Comparison of ENCODE assay signal across 8 cellular contexts in the genomic region with DNA sequence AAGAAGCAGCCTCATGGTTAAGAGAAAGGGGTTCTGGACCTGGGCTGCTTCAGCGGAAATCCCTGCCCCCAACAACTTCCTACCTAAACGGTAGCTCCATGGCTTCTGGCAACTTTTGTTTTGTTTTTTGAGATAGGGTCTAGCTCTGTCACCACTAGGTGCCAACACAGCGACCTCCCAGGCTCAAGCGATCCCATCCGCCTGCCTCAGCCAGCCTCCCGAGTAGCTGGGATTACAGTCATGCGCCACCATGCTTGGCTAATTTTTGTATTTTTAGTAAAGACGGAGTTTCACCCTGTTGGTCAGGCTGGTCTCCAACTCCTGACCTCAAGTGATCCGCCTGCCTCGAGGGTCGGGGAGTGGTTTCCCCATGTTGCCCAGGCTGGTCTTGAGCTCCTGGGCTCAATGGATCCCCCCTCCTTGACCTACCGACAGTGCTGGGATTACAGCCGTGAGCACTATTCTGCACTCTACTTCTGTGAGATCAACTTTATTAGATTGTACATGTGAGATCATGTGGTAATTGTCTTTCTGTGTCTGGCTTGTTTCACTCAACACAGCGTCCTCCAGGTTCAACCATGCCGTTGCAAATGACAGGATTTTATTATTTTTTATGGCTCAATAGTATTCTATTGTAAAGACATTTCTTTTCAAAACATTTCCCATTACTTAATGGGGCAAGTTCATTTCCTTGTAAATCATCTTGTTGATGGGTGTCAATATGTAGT. TPM values are rescaled to one million over a fixed set of nuclear protein-coding genes. Genes with fewer than 3 reads are reported as not detected.
DNase-seq lines count a peak whose midpoint lies in the region; ATAC-seq and TF ChIP-seq lines count a peak whose summit lies in the region.

No MANE protein-coding gene starts in this region.

- H3K4me1 ChIP-seq in OCI-LY3 (ENCODE audit: low read length): peaks cover 17% of the 10 kb centered on the region
- peaks cover 7% of the 10 kb centered on the region for H3K4me1 ChIP-seq in colonic mucosa

- DNase-seq in NCI-H748 (lab: John Stamatoyannopoulos, UW; ENCODE audit: unreplicated experiment): peak; percentile 8
- no peak for DNase-seq in NCI-H748 treated with DMSO at 0.1 percent for 48 hours (lab: John Stamatoyannopoulos, UW)
- DNase-seq in colonic mucosa: no peak
- DNase-seq in naive B cell: peak; percentile 41
- no peak for DNase-seq in occipital lobe (lab: John Stamatoyannopoulos, UW)

- peaks cover 0 to 2% (median 0%) of the 10 kb centered on the region in 7 donors for H3K9me3 Mint-ChIP-seq in naive B cell

- no peaks in the 10 kb centered on the region for H3K36me3 Mint-ChIP-seq in naive B cell

- H3K9ac ChIP-seq in OCI-LY3 (ENCODE audit: low read length): peak overlapping the region; percentile 89
- H3K9ac ChIP-seq in colonic mucosa (ENCODE audit: low read depth in 2 of 2, low read length in 2 of 2): peak overlapping the region in 1 of 2 donors; percentile 14

- no peaks in the 10 kb centered on the region for H3K9me3 ChIP-seq in OCI-LY3 (ENCODE audit: insufficient read depth, low read length)
- no peaks in the 10 kb centered on the region for H3K9me3 ChIP-seq in colonic mucosa

- peak overlapping the region; percentile 37 for H3K27ac ChIP-seq in OCI-LY3 (ENCODE audit: low read length)
- no peak overlapping the region for H3K27ac ChIP-seq in colonic mucosa

- no peaks in the 10 kb centered on the region for H3K27me3 ChIP-seq in OCI-LY3 (ENCODE audit: low read depth, low read length)
- no peaks in the 10 kb centered on the region for H3K27me3 ChIP-seq in colonic mucosa

- peaks cover 36% of the 10 kb centered on the region for H3K79me2 ChIP-seq in OCI-LY3 (ENCODE audit: low read length)

- peaks cover 0 to 6% (median 0%) of the 10 kb centered on the region in 3 donors for H3K27me3 Mint-ChIP-seq in naive B cell

- peak overlapping the region; percentile 77 for H3K4me2 ChIP-seq in OCI-LY3 (ENCODE audit: low read length)

- ATAC-seq in naive B cell (ENCODE audit: low read depth in 2 of 2) (peak in 1 of 2 donors; percentile 17), HG03097 (IDR thresholded peaks at IDR 0.05; ENCODE audit: low FRiP score, unreplicated experiment) (no peak), GM21717 (IDR thresholded peaks at IDR 0.05; ENCODE audit: unreplicated experiment) (no peak)

- H3K4me1 Mint-ChIP-seq in naive B cell: peaks cover 26 to 41% (median 33%) of the 10 kb centered on the region in 3 donors

- H3K36me3 ChIP-seq in OCI-LY3 (replicated peaks; ENCODE audit: low read depth, low read length) (peaks cover 7% of the 10 kb centered on the region), colonic mucosa (no peaks in the 10 kb centered on the region)

- H3K27ac Mint-ChIP-seq in naive B cell: peak overlapping the region; percentile 2 to 99 (median 76)

- TF ChIP-seq CTCF in OCI-LY3 (IDR thresholded peaks at IDR 0.05; ENCODE audit: low read depth, low read length) (no peak; the same call in 1 of the 2 replicates), colonic mucosa (IDR thresholded peaks at IDR 0.05) (no peak)

- peak overlapping the region; percentile 98 to 100 (median 100) for H3K4me3 Mint-ChIP-seq in naive B cell

- H3K4me3 ChIP-seq in OCI-LY3 (ENCODE audit: low read length) (peak overlapping the region; percentile 85), colonic mucosa (peak overlapping the region; percentile 94)

- intact Hi-C loops in colonic mucosa (cut with DNase I): no loop called here

- H4K20me1 ChIP-seq in OCI-LY3 (ENCODE audit: insufficient read depth, low read length): peaks cover 23% of the 10 kb centered on the region

- H2AFZ ChIP-seq in OCI-LY3 (ENCODE audit: low read depth, low read length): peak overlapping the region; percentile 82

RNA-seq across cellular contexts. Expression of a gene that starts 1.3 kb away (rescaled TPM):
- total RNA-seq in colonic mucosa: 1 to 10 TPM; 6.8 to 8.0 TPM
- 10 to 100 TPM in 5 of 6 donors, under 1 TPM in 1; 1.00 to 18.5 (median 15.3) TPM for polyA plus RNA-seq in naive B cell (ENCODE audit: low read depth in 6 of 6)
- 76.0 TPM for total RNA-seq in occipital lobe

RNA-seq across cellular contexts. Expression of a gene that starts 56.9 kb away (rescaled TPM):
- total RNA-seq in colonic mucosa: not detected
- not detected for polyA plus RNA-seq in naive B cell (ENCODE audit: low read depth in 6 of 6)
- total RNA-seq in occipital lobe: under 0.01 TPM

Comparison
In these comparisons a context has a peak if more than half of its experiments do, and no peak if none do; other contexts are left out.
1. DNase-seq: peak in NCI-H748 (single experiment) and naive B cell (single experiment); none in NCI-H748 treated with DMSO at 0.1 percent for 48 hours (single experiment), colonic mucosa (single experiment) and occipital lobe (single experiment).